Comparison of ENCODE assay signal across 8 cellular contexts in the genomic region with DNA sequence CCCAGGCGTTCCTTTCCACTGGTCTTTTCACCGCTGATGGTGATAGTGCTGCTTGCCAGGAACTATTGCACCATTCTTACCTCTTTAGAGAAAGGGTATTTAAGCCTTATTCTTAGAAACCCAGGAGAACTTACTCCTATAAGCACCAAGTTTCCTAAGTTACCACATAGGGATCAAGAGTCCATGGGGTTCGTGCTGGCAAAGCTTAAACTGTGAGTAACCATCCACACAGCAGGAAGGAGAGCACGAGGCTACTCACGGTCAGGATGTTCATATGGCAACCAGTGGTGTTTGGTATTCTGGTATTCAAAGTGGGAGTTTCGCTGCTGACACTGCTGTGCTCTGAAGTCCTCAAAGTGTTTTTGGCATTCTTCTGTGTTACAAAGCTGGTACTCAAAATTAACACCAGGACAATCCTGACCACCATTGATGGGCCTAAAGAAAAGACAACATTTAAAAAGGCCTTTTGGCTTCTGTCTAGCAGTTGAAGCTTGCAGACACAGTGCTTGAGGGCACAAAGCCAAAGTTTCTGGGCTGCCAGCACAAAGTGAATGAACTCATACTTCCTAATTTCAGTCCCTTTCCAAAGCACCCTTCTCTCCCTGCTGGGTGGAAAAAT.
DNase-seq lines count a peak whose midpoint lies in the region; ATAC-seq, FAIRE-seq and TF ChIP-seq lines count a peak whose summit lies in the region.

No MANE protein-coding gene starts in this region.

- DNase-seq in C1 segment of cervical spinal cord (lab: John Stamatoyannopoulos, UW), result peak in 11 of 14 donors; percentile 24 to 80 (median 59)
- DNase-seq in RWPE2 (ENCODE audit: low spot score), result peak; percentile 71
- peak; percentile 68 for DNase-seq in fibroblast of villous mesenchyme (ENCODE audit: low read depth)
- DNase-seq in occipital lobe (lab: John Stamatoyannopoulos, UW), result peak; percentile 45
- no peak for DNase-seq in GM19239 (ENCODE audit: insufficient read length, low spot score)
- DNase-seq in GM12891 (ENCODE audit: insufficient read length, low spot score), result no peak
- DNase-seq in activated effector memory CD4-positive, alpha-beta T cell treated with anti-CD3 and anti-CD28 coated beads, Interleukin-2, amount 50 U/mL, for 16 hours, result no peak

- H3K36me3 ChIP-seq in RWPE2 (ENCODE audit: low read depth), result no peaks in the 10 kb centered on the region

- ATAC-seq in RWPE2 (ENCODE audit: low read depth) (peak; percentile 96), HG03521 (IDR thresholded peaks at IDR 0.05; ENCODE audit: unreplicated experiment) (no peak)

- no peak for FAIRE-seq in GM19239 (lab: Jason Lieb, UNC)
- FAIRE-seq in GM12891 (lab: Jason Lieb, UNC), result no peak

- H3K27ac ChIP-seq in RWPE2 (ENCODE audit: poor library complexity, severe bottlenecking), result peak overlapping the region; percentile 75

- H3K4me1 ChIP-seq in RWPE2 (ENCODE audit: insufficient read depth, poor library complexity, severe bottlenecking), result peaks cover 41% of the 10 kb centered on the region

- no peaks in the 10 kb centered on the region for H3K9me3 ChIP-seq in RWPE2 (ENCODE audit: severe bottlenecking)

- TF ChIP-seq POLR2A in GM12891 (IDR thresholded peaks at IDR 0.05; ENCODE audit: low read depth, low read length), result no peak

- TF ChIP-seq CTCF in RWPE2 (IDR thresholded peaks at IDR 0.05; ENCODE audit: poor library complexity, severe bottlenecking) (no peak), fibroblast of villous mesenchyme (IDR thresholded peaks at IDR 0.05; ENCODE audit: insufficient read depth, low read depth, low read length) (no peak)

- no peaks in the 10 kb centered on the region for H3K27me3 ChIP-seq in RWPE2 (ENCODE audit: insufficient read depth, poor library complexity, severe bottlenecking)

- H3K4me3 ChIP-seq in RWPE2 (ENCODE audit: severe bottlenecking) (no peak overlapping the region), fibroblast of villous mesenchyme (ENCODE audit: low read depth, low read length) (no peak overlapping the region)

TF ChIP-seq in GM12891, 5 proteins besides CTCF, POLR2A, EP300 and RAD21:
- no peak for TF ChIP-seq POU2F2 (IDR thresholded peaks at IDR 0.05; ENCODE audit: low read depth, low read length)
- no peak for TF ChIP-seq TAF1 (IDR thresholded peaks at IDR 0.05; ENCODE audit: low read depth, low read length)
- TF ChIP-seq SPI1 (IDR thresholded peaks at IDR 0.05; ENCODE audit: low read depth, low read length), result no peak

Comparison
In these comparisons a context has a peak if more than half of its experiments do, and no peak if none do; other contexts are left out.
1. DNase-seq: peak in C1 segment of cervical spinal cord (11 of 14), RWPE2 (single experiment), fibroblast of villous mesenchyme (single experiment) and occipital lobe (single experiment); none in GM19239 (single experiment), GM12891 (single experiment) and activated effector memory CD4-positive, alpha-beta T cell treated with anti-CD3 and anti-CD28 coated beads, Interleukin-2, amount 50 U/mL, for 16 hours (single experiment).